In the genomic region with DNA sequence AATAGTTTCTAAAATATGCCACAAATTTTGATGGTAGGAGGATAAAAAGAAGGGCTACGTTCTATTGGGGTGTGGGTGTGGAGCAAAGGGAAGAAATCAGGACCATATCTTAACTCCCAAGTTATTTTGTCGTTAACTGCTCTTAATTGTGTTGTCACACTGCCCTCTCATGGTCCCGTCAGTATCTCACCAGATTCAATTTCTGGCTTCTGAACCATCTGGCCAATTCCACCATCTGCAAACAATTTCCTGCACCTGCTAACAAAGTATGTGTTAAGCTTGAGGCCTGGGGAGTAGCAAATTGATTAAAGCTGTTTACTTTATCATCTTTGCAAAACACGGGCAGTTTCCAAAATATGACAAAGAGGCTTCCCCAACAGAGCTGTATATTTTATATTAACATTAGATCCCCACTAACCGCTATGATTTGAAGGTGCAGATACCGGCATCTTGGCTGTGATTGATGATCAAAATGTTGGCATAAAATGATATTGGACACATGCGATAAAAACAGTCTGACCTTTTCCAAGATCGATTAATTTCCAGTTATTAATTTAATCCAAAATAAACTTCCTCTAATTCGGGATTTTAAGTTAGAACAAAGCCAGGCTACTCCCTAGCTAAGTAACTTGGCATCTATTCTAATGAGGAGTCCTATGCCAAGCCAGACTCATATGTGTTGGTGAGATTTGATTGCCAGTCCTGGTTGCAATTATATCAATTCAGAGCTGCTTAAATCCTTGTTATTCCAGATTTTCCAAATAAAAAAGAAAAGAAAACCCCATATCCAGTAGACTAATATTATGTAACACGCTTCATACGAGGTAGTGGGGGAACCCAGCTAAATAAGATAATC, we compare ENCODE assay signal across 9 cellular contexts. TPM values are rescaled to one million over a fixed set of nuclear protein-coding genes. Genes with fewer than 3 reads are reported as not detected.
A peak's percentile ranks its signal among the peaks of the same experiment; 100 is the strongest.
DNase-seq lines count a peak whose midpoint lies in the region; ATAC-seq and TF ChIP-seq lines count a peak whose summit lies in the region.
"Had no signal": no experiment of that assay in that cellular context is flagged by ENCODE, and none has a peak within 500 bp of the region (broad histone marks: within the 10 kb centered on the region; RNA-seq: fewer than 3 reads in every experiment).

No MANE protein-coding gene starts in this region.

- H3K27ac Mint-ChIP-seq in activated CD8-positive, alpha-beta T cell treated with anti-CD3 and anti-CD28 coated beads, Interleukin-2, amount 10 ng/mL, durations not matched to agents 7 days and 5 days, result no peak overlapping the region
- H3K27ac Mint-ChIP-seq: T-helper 1 cell treated with Interleukin-12 subunit alpha and Interleukin-12 subunit beta and Interleukin-4 antibody, amounts not matched to agents 30 μg/mL and 1 μg/mL, for 36 hours had no signal

- H3K9me3 ChIP-seq in sigmoid colon, result no peaks in the 10 kb centered on the region

- ATAC-seq in HG02759 (IDR thresholded peaks at IDR 0.05; ENCODE audit: unreplicated experiment), result peak; percentile 31
- peak; percentile 44 for ATAC-seq in activated CD8-positive, alpha-beta T cell treated with anti-CD3 and anti-CD28 coated beads, Interleukin-2, amount 10 ng/mL, durations not matched to agents 7 days and 5 days
- peak; percentile 75 to 89 for ATAC-seq in left cardiac atrium
- no peak for ATAC-seq in HG02763 (IDR thresholded peaks at IDR 0.05; ENCODE audit: unreplicated experiment)
- ATAC-seq in GM18502 (IDR thresholded peaks at IDR 0.05; ENCODE audit: poor library complexity, unreplicated experiment), result no peak

- H3K27ac ChIP-seq in sigmoid colon, result no peak overlapping the region

- CTCF ChIA-PET in activated CD8-positive, alpha-beta T cell treated with anti-CD3 and anti-CD28 coated beads, Interleukin-2, amount 10 ng/mL, durations not matched to agents 7 days and 5 days (lab: Charles Lee), result interaction anchor here (0.7 to 6.2 kb wide), 23 partner anchors 10 to 1400 kb away, joined by 3 to 83 read pairs (median 3); a partner anchor contains a TSS

- TF ChIP-seq POLR2A in sigmoid colon (IDR thresholded peaks at IDR 0.05), result no peak

- H3K4me3 Mint-ChIP-seq in activated CD8-positive, alpha-beta T cell treated with anti-CD3 and anti-CD28 coated beads, Interleukin-2, amount 10 ng/mL, durations not matched to agents 7 days and 5 days, result no peak overlapping the region
- H3K4me3 Mint-ChIP-seq: T-helper 1 cell treated with Interleukin-12 subunit alpha and Interleukin-12 subunit beta and Interleukin-4 antibody, amounts not matched to agents 30 μg/mL and 1 μg/mL, for 36 hours had no signal

- H3K4me1 ChIP-seq in sigmoid colon, result no peaks in the 10 kb centered on the region

- H3K27me3 ChIP-seq in sigmoid colon, result no peaks in the 10 kb centered on the region

- H3K4me3 ChIP-seq in sigmoid colon, result no peak overlapping the region

- no peaks in the 10 kb centered on the region for H3K27me3 Mint-ChIP-seq in activated CD8-positive, alpha-beta T cell treated with anti-CD3 and anti-CD28 coated beads, Interleukin-2, amount 10 ng/mL, durations not matched to agents 7 days and 5 days (ENCODE audit: low read depth)

- POLR2A ChIA-PET in activated CD8-positive, alpha-beta T cell treated with anti-CD3 and anti-CD28 coated beads, Interleukin-2, amount 10 ng/mL, durations not matched to agents 7 days and 5 days (lab: Charles Lee), result interaction anchor here (0.6 kb wide), 2 partner anchors 195 to 206 kb away, joined by 3 read pairs; no protein-coding TSS in a partner anchor

- no peak for TF ChIP-seq EP300 in sigmoid colon (IDR thresholded peaks at IDR 0.05)

- H3K36me3 ChIP-seq in sigmoid colon, result no peaks in the 10 kb centered on the region

- WGBS in sigmoid colon, 2 donors, result 48 to 53% methylated on average over 11 of the region's 11 CpGs

- peak in 3 of 4 experiments; percentile 13 to 24 (median 18) for TF ChIP-seq CTCF in sigmoid colon (IDR thresholded peaks at IDR 0.05)

- H3K9me3 Mint-ChIP-seq in activated CD8-positive, alpha-beta T cell treated with anti-CD3 and anti-CD28 coated beads, Interleukin-2, amount 10 ng/mL, durations not matched to agents 7 days and 5 days (ENCODE audit: insufficient read depth), result no peaks in the 10 kb centered on the region

- no peaks in the 10 kb centered on the region for H3K4me1 Mint-ChIP-seq in activated CD8-positive, alpha-beta T cell treated with anti-CD3 and anti-CD28 coated beads, Interleukin-2, amount 10 ng/mL, durations not matched to agents 7 days and 5 days (ENCODE audit: low read depth)

- intact Hi-C loops in left cardiac atrium (cut with DNase I) (loop anchor here (2.0 to 10.0 kb wide), 4 partner anchors 215 to 1017 kb away; a partner anchor contains a TSS), sigmoid colon (cut with DNase I) (loop anchor here (5.0 to 10.0 kb wide), 2 partner anchors 215 to 307 kb away; no protein-coding TSS in a partner anchor)

- no peaks in the 10 kb centered on the region for H3K36me3 Mint-ChIP-seq in activated CD8-positive, alpha-beta T cell treated with anti-CD3 and anti-CD28 coated beads, Interleukin-2, amount 10 ng/mL, durations not matched to agents 7 days and 5 days (ENCODE audit: low read depth)

- peak; percentile 36 for DNase-seq in DMS153 treated with DMSO at 0.1 percent for 48 hours (lab: John Stamatoyannopoulos, UW; ENCODE audit: unreplicated experiment)
- peak; percentile 48 for DNase-seq in NCI-H2196 treated with DMSO at 0.1 percent for 48 hours (lab: John Stamatoyannopoulos, UW; ENCODE audit: unreplicated experiment)
- peak; percentile 54 for DNase-seq in activated CD8-positive, alpha-beta T cell treated with anti-CD3 and anti-CD28 coated beads, Interleukin-2, amount 10 ng/mL, durations not matched to agents 7 days and 5 days
- no peak for DNase-seq in left cardiac atrium
- DNase-seq in sigmoid colon, result no peak

RNA-seq across cellular contexts. Expression of a gene that starts 6.9 kb away (rescaled TPM):
- 10 to 100 TPM; 59.5 to 64.7 TPM for total RNA-seq in activated CD8-positive, alpha-beta T cell treated with anti-CD3 and anti-CD28 coated beads, Interleukin-2, amount 10 ng/mL, durations not matched to agents 7 days and 5 days
- total RNA-seq in left cardiac atrium (10 to 100 TPM; 55.6 to 69.1 TPM), sigmoid colon (10 to 100 TPM; 67.3 to 77.2 (median 72.6) TPM)
- 10 to 100 TPM; 13.8 to 28.2 (median 24.5) TPM for polyA plus RNA-seq in sigmoid colon

Comparison
In these comparisons a context has a peak if more than half of its experiments do, and no peak if none do; other contexts are left out.
1. DNase-seq: peak in DMS153 treated with DMSO at 0.1 percent for 48 hours (single experiment), NCI-H2196 treated with DMSO at 0.1 percent for 48 hours (single experiment) and activated CD8-positive, alpha-beta T cell treated with anti-CD3 and anti-CD28 coated beads, Interleukin-2, amount 10 ng/mL, durations not matched to agents 7 days and 5 days (single experiment); none in left cardiac atrium (single experiment) and sigmoid colon (single experiment).
2. ATAC-seq: peak in HG02759 (single experiment), activated CD8-positive, alpha-beta T cell treated with anti-CD3 and anti-CD28 coated beads, Interleukin-2, amount 10 ng/mL, durations not matched to agents 7 days and 5 days (single experiment) and left cardiac atrium (2 of 2); none in HG02763 (single experiment) and GM18502 (single experiment).